Comparison of ENCODE assay signal across 8 cellular contexts in the genomic region with DNA sequence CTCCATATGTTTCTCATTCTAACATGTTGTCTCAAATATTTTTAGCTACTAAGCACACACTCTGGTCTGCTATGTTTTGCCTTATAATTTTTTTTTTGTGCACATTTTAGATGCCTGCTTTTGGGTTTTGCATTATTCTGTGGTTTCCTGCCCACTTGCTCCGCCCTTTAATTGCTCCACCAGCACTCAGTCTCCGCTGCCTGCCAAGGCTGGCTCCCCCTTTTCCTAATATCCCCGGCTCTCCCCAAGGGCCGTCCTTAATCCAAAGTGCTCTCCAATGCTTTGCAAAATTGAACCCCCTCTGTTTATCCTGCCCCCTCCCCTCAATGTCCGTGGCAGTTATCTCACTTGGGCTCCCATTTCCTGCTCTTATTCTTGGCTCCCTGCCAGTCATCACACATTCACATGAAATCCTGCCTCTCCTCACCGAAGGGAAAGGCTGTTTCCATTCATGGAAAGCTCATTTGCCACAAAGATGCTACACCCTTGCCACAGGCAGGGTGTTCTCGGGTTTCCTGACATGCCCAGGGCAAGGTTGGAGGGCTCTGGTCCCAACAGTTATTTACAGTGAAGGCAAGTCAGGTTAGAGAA.
DNase-seq lines count a peak whose midpoint lies in the region; ATAC-seq and TF ChIP-seq lines count a peak whose summit lies in the region.

No MANE protein-coding gene starts in this region.

- H3K27ac ChIP-seq in trophoblast cell (ENCODE audit: low read depth, low read length) (no peak overlapping the region), transverse colon (no peak overlapping the region)

- CTCF ChIA-PET in activated CD4-positive, alpha-beta T cell treated with anti-CD3 and anti-CD28 coated beads, Interleukin-2, amount 10 ng/mL, durations not matched to agents 7 days and 5 days (lab: Charles Lee): no interaction called here

- H3K27me3 Mint-ChIP-seq in activated CD4-positive, alpha-beta T cell treated with anti-CD3 and anti-CD28 coated beads, Interleukin-2, amount 10 ng/mL, durations not matched to agents 7 days and 5 days: no peaks in the 10 kb centered on the region
- H3K27me3 Mint-ChIP-seq in endothelial cell (ENCODE audit: unreplicated experiment): no peaks in the 10 kb centered on the region

- intact Hi-C loops in transverse colon (cut with DNase I; ENCODE audit: low total_unique reads): no loop called here

- H3K27ac Mint-ChIP-seq in activated CD4-positive, alpha-beta T cell treated with anti-CD3 and anti-CD28 coated beads, Interleukin-2, amount 10 ng/mL, durations not matched to agents 7 days and 5 days: peak overlapping the region; percentile 65
- H3K27ac Mint-ChIP-seq in endothelial cell (ENCODE audit: unreplicated experiment): peak overlapping the region; percentile 55

- WGBS in trophoblast cell (ENCODE audit: extremely low coverage, insufficient coverage, insufficient read length): no CpG with 5 or more reads among the region's 7 CpGs
- 11 to 22% methylated on average over 5 to 7 of the region's 7 CpGs for WGBS in transverse colon (ENCODE audit: low coverage in 1 of 2), 2 donors

- H3K4me2 ChIP-seq in trophoblast cell (ENCODE audit: low read length): no peak overlapping the region

- peaks cover 15% of the 10 kb centered on the region for H3K4me1 Mint-ChIP-seq in activated CD4-positive, alpha-beta T cell treated with anti-CD3 and anti-CD28 coated beads, Interleukin-2, amount 10 ng/mL, durations not matched to agents 7 days and 5 days
- peaks cover 29% of the 10 kb centered on the region for H3K4me1 Mint-ChIP-seq in endothelial cell (ENCODE audit: unreplicated experiment)

- no peak for TF ChIP-seq POLR2A in transverse colon (IDR thresholded peaks at IDR 0.05)

- in situ Hi-C loops in transverse colon (cut with MboI; ENCODE audit: low pct_ligation_motif_present in 1 of 4, low pct_unique_long_range_greater_than_20kb in 1 of 4, low sequenced_read_pairs in 3 of 4): loop anchor here in 1 of 4 donors (25.0 kb wide), 1 partner anchor 752 kb away; no protein-coding TSS in a partner anchor

- no peak overlapping the region for H2BK12ac ChIP-seq in trophoblast cell (ENCODE audit: low read length)

- no peaks in the 10 kb centered on the region for H3K79me2 ChIP-seq in trophoblast cell (ENCODE audit: control insufficient read depth, insufficient read depth, low read length, poor library complexity)

- no peak overlapping the region for H2BK5ac ChIP-seq in trophoblast cell (ENCODE audit: low read depth, low read length, poor library complexity)

- no peaks in the 10 kb centered on the region for H3K9me3 Mint-ChIP-seq in activated CD4-positive, alpha-beta T cell treated with anti-CD3 and anti-CD28 coated beads, Interleukin-2, amount 10 ng/mL, durations not matched to agents 7 days and 5 days
- H3K9me3 Mint-ChIP-seq in endothelial cell (ENCODE audit: unreplicated experiment): no peaks in the 10 kb centered on the region

- H3K36me3 Mint-ChIP-seq in activated CD4-positive, alpha-beta T cell treated with anti-CD3 and anti-CD28 coated beads, Interleukin-2, amount 10 ng/mL, durations not matched to agents 7 days and 5 days (ENCODE audit: low read depth): no peaks in the 10 kb centered on the region
- H3K36me3 Mint-ChIP-seq in endothelial cell (ENCODE audit: low read depth, unreplicated experiment): no peaks in the 10 kb centered on the region

- no peak overlapping the region for H4K12ac ChIP-seq in trophoblast cell (ENCODE audit: low read depth, low read length)

- no peak overlapping the region for H2AK5ac ChIP-seq in trophoblast cell (ENCODE audit: low read length)

- H3K4ac ChIP-seq in trophoblast cell (ENCODE audit: low read depth, low read length): no peak overlapping the region

- H3K9ac ChIP-seq in trophoblast cell (ENCODE audit: low read length): no peak overlapping the region

- H3K27me3 ChIP-seq in trophoblast cell (ENCODE audit: insufficient read depth, low read length) (no peaks in the 10 kb centered on the region), transverse colon (no peaks in the 10 kb centered on the region)

- H3K4me1 ChIP-seq in trophoblast cell (ENCODE audit: control insufficient read depth in 1 of 2, insufficient read depth in 2 of 2, low read length in 2 of 2) (peaks cover 0 to 3% of the 10 kb centered on the region in 2 experiments), transverse colon (peaks cover 0 to 6% (median 0%) of the 10 kb centered on the region in 4 donors)

- no peak for TF ChIP-seq CTCF in endothelial cell (IDR thresholded peaks at IDR 0.05; ENCODE audit: unreplicated experiment)
- TF ChIP-seq CTCF in omental fat pad (IDR thresholded peaks at IDR 0.05): no peak
- TF ChIP-seq CTCF in transverse colon (IDR thresholded peaks at IDR 0.05): no peak

- ATAC-seq in omental fat pad (ENCODE audit: low FRiP score): no peak

- no peak overlapping the region for H3K14ac ChIP-seq in trophoblast cell (ENCODE audit: low read length)

- no peaks in the 10 kb centered on the region for H3K79me1 ChIP-seq in trophoblast cell (ENCODE audit: low read length)

- H3K36me3 ChIP-seq in trophoblast cell (ENCODE audit: control insufficient read depth in 1 of 2, insufficient read depth in 2 of 2, low read length in 2 of 2): peaks cover 2% of the 10 kb centered on the region in 2 experiments
- H3K36me3 ChIP-seq in transverse colon: no peaks in the 10 kb centered on the region

- no peak for DNase-seq in activated CD4-positive, alpha-beta T cell treated with anti-CD3 and anti-CD28 coated beads, Interleukin-2, amount 10 ng/mL, durations not matched to agents 7 days and 5 days
- no peak for DNase-seq in activated CD4-positive, alpha-beta T cell treated with anti-CD3 and anti-CD28 coated beads for 4 hours
- DNase-seq in NCI-H524 (lab: John Stamatoyannopoulos, UW): peak; percentile 44 to 78
- peak; percentile 50 for DNase-seq in endothelial cell (ENCODE audit: low spot score)
- peak; percentile 49 for DNase-seq in skeletal muscle cell (ENCODE audit: low read depth)
- no peak for DNase-seq in trophoblast cell
- no peak for DNase-seq in omental fat pad (ENCODE audit: low spot score)
- DNase-seq in transverse colon: no peak

- TF ChIP-seq EP300 in transverse colon (IDR thresholded peaks at IDR 0.05; ENCODE audit: low read depth): no peak

- H2BK120ac ChIP-seq in trophoblast cell (ENCODE audit: insufficient read depth, low read length, poor library complexity): no peak overlapping the region

- no peak overlapping the region for H3K23ac ChIP-seq in trophoblast cell (ENCODE audit: low read length)

- H3K4me3 ChIP-seq in skeletal muscle cell (ENCODE audit: low read depth, low read length) (peak overlapping the region; percentile 14), trophoblast cell (ENCODE audit: low read depth, low read length) (no peak overlapping the region), transverse colon (no peak overlapping the region)

- no peak overlapping the region for H4K91ac ChIP-seq in trophoblast cell (ENCODE audit: low read depth, low read length)

- no peak overlapping the region for H2AFZ ChIP-seq in trophoblast cell (ENCODE audit: insufficient read depth, low read length, poor library complexity)

- POLR2A ChIA-PET in activated CD4-positive, alpha-beta T cell treated with anti-CD3 and anti-CD28 coated beads, Interleukin-2, amount 10 ng/mL, durations not matched to agents 7 days and 5 days (lab: Charles Lee): no interaction called here

- peak overlapping the region; percentile 17 for H3K4me3 Mint-ChIP-seq in activated CD4-positive, alpha-beta T cell treated with anti-CD3 and anti-CD28 coated beads, Interleukin-2, amount 10 ng/mL, durations not matched to agents 7 days and 5 days
- peak overlapping the region; percentile 34 for H3K4me3 Mint-ChIP-seq in endothelial cell (ENCODE audit: unreplicated experiment)

- H3K9me3 ChIP-seq in trophoblast cell (ENCODE audit: insufficient read depth, low read depth, low read length) (peaks cover 3% of the 10 kb centered on the region), transverse colon (no peaks in the 10 kb centered on the region)

- no peak overlapping the region for H3K18ac ChIP-seq in trophoblast cell (ENCODE audit: low read length)

- no peak overlapping the region for H4K8ac ChIP-seq in trophoblast cell (ENCODE audit: low read depth, low read length)

Comparison
In these comparisons a context has a peak if more than half of its experiments do, and no peak if none do; other contexts are left out.
1. DNase-seq: peak in NCI-H524 (2 of 2), endothelial cell (single experiment) and skeletal muscle cell (single experiment); none in activated CD4-positive, alpha-beta T cell treated with anti-CD3 and anti-CD28 coated beads, Interleukin-2, amount 10 ng/mL, durations not matched to agents 7 days and 5 days (single experiment), activated CD4-positive, alpha-beta T cell treated with anti-CD3 and anti-CD28 coated beads for 4 hours (0 of 2), trophoblast cell (0 of 2), omental fat pad (single experiment) and transverse colon (single experiment).